In the genomic region with DNA sequence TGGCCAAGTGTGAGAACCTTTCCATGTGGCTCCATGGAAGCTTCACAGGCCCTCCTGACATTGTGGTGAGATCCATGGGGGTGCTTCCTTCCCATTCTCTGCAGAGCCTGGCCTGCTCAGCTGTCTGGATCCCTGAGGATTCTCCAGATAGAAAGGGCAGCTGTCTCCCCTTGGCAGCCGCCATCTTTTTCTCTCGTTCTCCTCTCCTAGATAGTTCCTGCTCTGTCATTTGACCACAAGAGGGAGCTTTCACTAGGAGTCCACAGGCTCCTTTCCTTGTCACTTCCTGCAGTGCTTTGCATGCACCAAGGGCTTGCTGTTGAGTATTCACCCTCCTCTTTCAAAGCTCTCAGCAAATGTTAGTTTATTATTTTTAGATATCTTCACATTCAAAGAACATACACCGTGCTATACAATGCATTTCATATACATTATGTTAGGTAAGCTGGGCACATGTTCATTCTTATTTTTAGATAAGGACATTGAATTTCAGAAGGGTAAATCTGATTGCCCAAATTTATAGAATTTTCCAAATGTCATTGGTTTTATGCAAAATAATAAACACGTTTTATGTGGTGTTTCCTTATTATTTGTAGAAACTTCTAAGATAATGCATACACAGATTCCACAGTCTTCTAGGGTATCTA, we compare ENCODE assay signal across 1 cellular context.
TF ChIP-seq lines count a peak whose summit lies in the region.

No MANE protein-coding gene starts in this region.

TF ChIP-seq in GM12878, 131 proteins besides CTCF, POLR2A, EP300 and RAD21 (continued from another document):
- TF ChIP-seq, protein P1, sequence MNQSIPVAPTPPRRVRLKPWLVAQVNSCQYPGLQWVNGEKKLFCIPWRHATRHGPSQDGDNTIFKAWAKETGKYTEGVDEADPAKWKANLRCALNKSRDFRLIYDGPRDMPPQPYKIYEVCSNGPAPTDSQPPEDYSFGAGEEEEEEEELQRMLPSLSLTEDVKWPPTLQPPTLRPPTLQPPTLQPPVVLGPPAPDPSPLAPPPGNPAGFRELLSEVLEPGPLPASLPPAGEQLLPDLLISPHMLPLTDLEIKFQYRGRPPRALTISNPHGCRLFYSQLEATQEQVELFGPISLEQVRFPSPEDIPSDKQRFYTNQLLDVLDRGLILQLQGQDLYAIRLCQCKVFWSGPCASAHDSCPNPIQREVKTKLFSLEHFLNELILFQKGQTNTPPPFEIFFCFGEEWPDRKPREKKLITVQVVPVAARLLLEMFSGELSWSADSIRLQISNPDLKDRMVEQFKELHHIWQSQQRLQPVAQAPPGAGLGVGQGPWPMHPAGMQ (IDR thresholded peaks at IDR 0.05; ENCODE audit: borderline replicate concordance) = no peak
- TF ChIP-seq FOS (IDR thresholded peaks at IDR 0.05; ENCODE audit: borderline replicate concordance, extremely low read depth, insufficient read length) (no peak), YY1 (IDR thresholded peaks at IDR 0.05; ENCODE audit: low read depth, low read length) (peak; percentile 92), ZZZ3 (IDR thresholded peaks at IDR 0.05; ENCODE audit: control insufficient read depth, insufficient read length, low read depth) (no peak), MXI1 (IDR thresholded peaks at IDR 0.05; ENCODE audit: low read depth, low read length) (no peak), BRCA1 (IDR thresholded peaks at IDR 0.05; ENCODE audit: low read depth, low read length) (no peak)
